ENCODE assay signal across 38 cellular contexts in the genomic region with DNA sequence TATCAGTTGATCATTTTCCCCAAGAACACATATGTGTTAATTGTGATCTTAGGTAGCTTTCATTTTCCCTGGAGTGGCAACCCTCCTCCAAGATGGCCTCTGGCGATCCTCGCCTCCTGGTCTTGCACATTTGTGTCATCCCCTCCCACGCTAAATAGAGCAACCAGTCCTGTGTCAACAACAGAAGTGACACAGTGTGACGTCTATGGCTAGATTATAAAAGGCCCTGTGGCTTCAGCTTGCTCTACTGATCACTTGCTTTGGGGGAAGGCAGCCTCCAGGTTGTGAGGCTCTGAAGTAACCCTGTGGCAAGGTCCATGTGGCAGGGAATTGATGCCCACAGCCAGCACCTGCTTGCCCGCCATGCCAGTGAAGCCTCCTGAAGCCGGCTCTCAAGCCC. TPM values are rescaled to one million over a fixed set of nuclear protein-coding genes. Genes with fewer than 3 reads are reported as not detected.
"Had no signal": no experiment of that assay in that cellular context is flagged by ENCODE, and none has a peak within 500 bp of the region (broad histone marks: within the 10 kb centered on the region; RNA-seq: fewer than 3 reads in every experiment).

No MANE protein-coding gene starts in this region.

- DNase-seq: activated B cell treated with CpG ODN at 0.5 μM for 24 hours; activated CD4-positive, alpha-beta memory T cell treated with anti-CD3 and anti-CD28 coated beads for 36 hours; activated CD4-positive, alpha-beta T cell treated with anti-CD3 and anti-CD28 coated beads for 4 hours; activated CD4-positive, alpha-beta T cell treated with anti-CD3 and anti-CD28 coated beads, Interleukin-2, amount 10 ng/mL, durations not matched to agents 24 days and 14 days; activated CD4-positive, alpha-beta T cell treated with anti-CD3 and anti-CD28 coated beads, Interleukin-2, amount 50 U/mL, for 1 hour; activated CD4-positive, alpha-beta T cell treated with anti-CD3 and anti-CD28 coated beads, Interleukin-2, amount 50 U/mL, for 4 hours; activated CD4-positive, CD25-positive, alpha-beta regulatory T cell treated with anti-CD3 and anti-CD28 coated beads, Interleukin-2, amount 50 U/mL, for 72 hours; activated CD8-positive, alpha-beta memory T cell treated with anti-CD3 and anti-CD28 coated beads, Interleukin-2, amount 50 U/mL, for 4 hours; activated CD8-positive, alpha-beta T cell treated with anti-CD3 and anti-CD28 coated beads for 36 hours; activated effector memory CD4-positive, alpha-beta T cell treated with Interleukin-2 at 50 U/mL for 16 hours; activated gamma-delta T cell; activated naive CD4-positive, alpha-beta T cell treated with anti-CD3 and anti-CD28 coated beads, Interleukin-2, amount 10 ng/mL, durations not matched to agents 7 days and 5 days; activated naive CD4-positive, alpha-beta T cell treated with Interleukin-2 at 50 U/mL for 16 hours; activated naive CD8-positive, alpha-beta T cell treated with anti-CD3 and anti-CD28 coated beads, Interleukin-2, amount 10 ng/mL, durations not matched to agents 7 days and 5 days; activated naive CD8-positive, alpha-beta T cell treated with anti-CD3 and anti-CD28 coated beads, Interleukin-2, amount 50 U/mL, for 24 hours; activated T-cell treated with anti-CD3 and anti-CD28 coated beads for 4 hours; activated T-cell treated with anti-CD3 and anti-CD28 coated beads, Interleukin-2, amount 50 U/mL, for 1 hour; activated T-cell treated with anti-CD3 and anti-CD28 coated beads, Interleukin-2, amount 50 U/mL, for 4 hours; activated T-cell treated with anti-CD3 and anti-CD28 coated beads, Interleukin-2, amount 50 U/mL, for 72 hours; amygdala; anterior cingulate cortex; caudate nucleus; cerebellar nuclear complex; T-helper 1 cell; T-helper 2 cell; T-helper 9 cell had no signal

- FAIRE-seq: bronchial epithelial cell, TTC549 had no signal

- ATAC-seq: activated CD8-positive, alpha-beta T cell treated with anti-CD3 and anti-CD28 coated beads for 36 hours; activated naive CD8-positive, alpha-beta T cell treated with anti-CD3 and anti-CD28 coated beads, Interleukin-2, amount 50 U/mL, for 24 hours; activated T-cell treated with anti-CD3 and anti-CD28 coated beads, Interleukin-2, amount 50 U/mL, for 4 hours; activated T-cell treated with anti-CD3 and anti-CD28 coated beads, Interleukin-2, amount 50 U/mL, for 72 hours had no signal

- H3K4me3 ChIP-seq: ascending aorta, cardiac muscle cell had no signal

- H3K9me3 Mint-ChIP-seq: activated B cell treated with CpG ODN at 0.5 μM for 24 hours; activated CD4-positive, alpha-beta memory T cell treated with anti-CD3 and anti-CD28 coated beads for 36 hours; activated CD4-positive, alpha-beta T cell treated with anti-CD3 and anti-CD28 coated beads, Interleukin-2, amount 10 ng/mL, durations not matched to agents 24 days and 14 days; activated CD8-positive, alpha-beta T cell treated with anti-CD3 and anti-CD28 coated beads for 36 hours; activated naive CD4-positive, alpha-beta T cell treated with anti-CD3 and anti-CD28 coated beads, Interleukin-2, amount 10 ng/mL, durations not matched to agents 7 days and 5 days; activated naive CD4-positive, alpha-beta T cell treated with anti-CD3 and anti-CD28 coated beads, Interleukin-2, amount 50 U/mL, for 24 hours; activated naive CD8-positive, alpha-beta T cell treated with anti-CD3 and anti-CD28 coated beads, Interleukin-2, amount 50 U/mL, for 24 hours; activated T-cell treated with anti-CD3 and anti-CD28 coated beads, Interleukin-2, amount 50 U/mL, for 4 hours; activated T-helper 2 cell treated with anti-CD3 and anti-CD28 coated beads, Interferon-gamma antibody, Interleukin-2, Interleukin-4, amounts not matched to agents 10 μg/mL and 5 μg/mL and 100 μg/mL, durations not matched to agents 14 hours and 24 hours and 36 hours; central memory CD8-positive, alpha-beta T cell; T-helper 1 cell treated with Interleukin-12 subunit alpha and Interleukin-12 subunit beta and Interleukin-4 antibody, amounts not matched to agents 30 μg/mL and 1 μg/mL, for 36 hours; T-helper 2 cell treated with Interferon-gamma antibody and Interleukin-4, amounts not matched to agents 5 μg/mL and 100 μg/mL, for 36 hours had no signal

- H3K27me3 ChIP-seq: ascending aorta had no signal

- H3K27ac Mint-ChIP-seq: activated B cell treated with CpG ODN at 0.5 μM for 24 hours; activated CD4-positive, alpha-beta memory T cell treated with anti-CD3 and anti-CD28 coated beads for 36 hours; activated CD4-positive, alpha-beta T cell treated with anti-CD3 and anti-CD28 coated beads, Interleukin-2, amount 10 ng/mL, durations not matched to agents 24 days and 14 days; activated CD8-positive, alpha-beta T cell treated with anti-CD3 and anti-CD28 coated beads for 36 hours; activated naive CD4-positive, alpha-beta T cell treated with anti-CD3 and anti-CD28 coated beads, Interleukin-2, amount 10 ng/mL, durations not matched to agents 7 days and 5 days; activated naive CD4-positive, alpha-beta T cell treated with anti-CD3 and anti-CD28 coated beads, Interleukin-2, amount 50 U/mL, for 24 hours; activated naive CD8-positive, alpha-beta T cell; activated naive CD8-positive, alpha-beta T cell treated with anti-CD3 and anti-CD28 coated beads, Interleukin-2, amount 10 ng/mL, durations not matched to agents 7 days and 5 days; activated naive CD8-positive, alpha-beta T cell treated with anti-CD3 and anti-CD28 coated beads, Interleukin-2, amount 50 U/mL, for 24 hours; activated T-cell treated with anti-CD3 and anti-CD28 coated beads, Interleukin-2, amount 50 U/mL, for 72 hours; activated T-helper 2 cell treated with anti-CD3 and anti-CD28 coated beads, Interferon-gamma antibody, Interleukin-2, Interleukin-4, amounts not matched to agents 10 μg/mL and 5 μg/mL and 100 μg/mL, durations not matched to agents 14 hours and 24 hours and 36 hours; brain; T-helper 1 cell treated with Interleukin-12 subunit alpha and Interleukin-12 subunit beta and Interleukin-4 antibody, amounts not matched to agents 30 μg/mL and 1 μg/mL, for 36 hours; T-helper 2 cell treated with Interferon-gamma antibody and Interleukin-4, amounts not matched to agents 5 μg/mL and 100 μg/mL, for 36 hours had no signal

- H3K4me1 Mint-ChIP-seq: activated B cell treated with CpG ODN at 0.5 μM for 24 hours; activated CD4-positive, alpha-beta T cell treated with anti-CD3 and anti-CD28 coated beads, Interleukin-2, amount 10 ng/mL, durations not matched to agents 24 days and 14 days; activated naive CD4-positive, alpha-beta T cell treated with anti-CD3 and anti-CD28 coated beads, Interleukin-2, amount 10 ng/mL, durations not matched to agents 7 days and 5 days; activated naive CD4-positive, alpha-beta T cell treated with anti-CD3 and anti-CD28 coated beads, Interleukin-2, amount 50 U/mL, for 24 hours; activated naive CD8-positive, alpha-beta T cell treated with anti-CD3 and anti-CD28 coated beads, Interleukin-2, amount 10 ng/mL, durations not matched to agents 7 days and 5 days; activated naive CD8-positive, alpha-beta T cell treated with anti-CD3 and anti-CD28 coated beads, Interleukin-2, amount 50 U/mL, for 24 hours; brain; central memory CD8-positive, alpha-beta T cell had no signal

- H3K9me3 ChIP-seq: ascending aorta had no signal

- H3K36me3 Mint-ChIP-seq: activated CD4-positive, alpha-beta memory T cell treated with anti-CD3 and anti-CD28 coated beads for 36 hours; activated naive CD4-positive, alpha-beta T cell treated with anti-CD3 and anti-CD28 coated beads, Interleukin-2, amount 10 ng/mL, durations not matched to agents 7 days and 5 days; activated naive CD4-positive, alpha-beta T cell treated with anti-CD3 and anti-CD28 coated beads, Interleukin-2, amount 50 U/mL, for 24 hours; activated naive CD8-positive, alpha-beta T cell treated with anti-CD3 and anti-CD28 coated beads, Interleukin-2, amount 10 ng/mL, durations not matched to agents 7 days and 5 days; brain had no signal

- H3K4me1 ChIP-seq: ascending aorta had no signal

- H3K36me3 ChIP-seq: ascending aorta, cardiac muscle cell had no signal

- H3K4me3 Mint-ChIP-seq: activated B cell treated with CpG ODN at 0.5 μM for 24 hours; activated CD4-positive, alpha-beta memory T cell treated with anti-CD3 and anti-CD28 coated beads for 36 hours; activated CD4-positive, alpha-beta T cell treated with anti-CD3 and anti-CD28 coated beads, Interleukin-2, amount 10 ng/mL, durations not matched to agents 24 days and 14 days; activated CD8-positive, alpha-beta T cell treated with anti-CD3 and anti-CD28 coated beads for 36 hours; activated naive CD4-positive, alpha-beta T cell treated with anti-CD3 and anti-CD28 coated beads, Interleukin-2, amount 10 ng/mL, durations not matched to agents 7 days and 5 days; activated naive CD4-positive, alpha-beta T cell treated with anti-CD3 and anti-CD28 coated beads, Interleukin-2, amount 50 U/mL, for 24 hours; activated naive CD8-positive, alpha-beta T cell; activated naive CD8-positive, alpha-beta T cell treated with anti-CD3 and anti-CD28 coated beads, Interleukin-2, amount 10 ng/mL, durations not matched to agents 7 days and 5 days; activated naive CD8-positive, alpha-beta T cell treated with anti-CD3 and anti-CD28 coated beads, Interleukin-2, amount 50 U/mL, for 24 hours; activated T-cell treated with anti-CD3 and anti-CD28 coated beads, Interleukin-2, amount 50 U/mL, for 4 hours; activated T-cell treated with anti-CD3 and anti-CD28 coated beads, Interleukin-2, amount 50 U/mL, for 72 hours; brain; central memory CD8-positive, alpha-beta T cell; T-helper 1 cell treated with Interleukin-12 subunit alpha and Interleukin-12 subunit beta and Interleukin-4 antibody, amounts not matched to agents 30 μg/mL and 1 μg/mL, for 36 hours; T-helper 2 cell treated with Interferon-gamma antibody and Interleukin-4, amounts not matched to agents 5 μg/mL and 100 μg/mL, for 36 hours had no signal

- H3K27ac ChIP-seq: ascending aorta, cardiac muscle cell, VCaP had no signal

- H3K27me3 Mint-ChIP-seq: activated B cell treated with CpG ODN at 0.5 μM for 24 hours; activated CD4-positive, alpha-beta memory T cell treated with anti-CD3 and anti-CD28 coated beads for 36 hours had no signal

RNA-seq across cellular contexts. Expression of gene PPP1R14C, which starts 30.6 kb away (rescaled TPM):
- total RNA-seq: activated naive CD8-positive, alpha-beta T cell treated with anti-CD3 and anti-CD28 coated beads, Interleukin-2, amount 10 ng/mL, durations not matched to agents 7 days and 5 days; ascending aorta had no signal
